In the genomic region with DNA sequence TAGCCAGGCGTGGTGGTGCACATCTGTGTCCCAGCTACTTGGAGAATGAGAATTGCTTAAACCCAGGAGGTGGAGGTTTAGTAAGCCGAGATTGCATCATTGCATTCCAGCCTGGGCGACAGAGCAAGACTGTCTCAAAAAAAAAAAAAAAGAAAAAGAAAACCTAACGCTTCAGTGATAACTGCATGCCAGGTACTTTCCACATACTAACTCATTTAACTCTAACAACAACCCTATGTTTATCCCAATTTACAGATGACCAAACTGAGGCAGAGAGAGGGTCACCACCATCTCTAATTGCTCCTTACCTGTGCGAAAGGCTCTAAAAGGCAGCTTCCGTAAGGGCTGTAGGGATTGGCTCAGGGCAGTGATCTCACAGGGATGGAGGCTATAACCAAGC, we compare ENCODE assay signal across 11 cellular contexts. TPM values are rescaled to one million over a fixed set of nuclear protein-coding genes. Genes with fewer than 3 reads are reported as not detected.
DNase-seq lines count a peak whose midpoint lies in the region; ATAC-seq and TF ChIP-seq lines count a peak whose summit lies in the region.
"Had no signal": no experiment of that assay in that cellular context is flagged by ENCODE, and none has a peak within 500 bp of the region (broad histone marks: within the 10 kb centered on the region; RNA-seq: fewer than 3 reads in every experiment).

No MANE protein-coding gene starts in this region.

- H2AFZ ChIP-seq in OCI-LY3 (ENCODE audit: low read depth, low read length) = no peak overlapping the region
- H2AFZ ChIP-seq in parathyroid adenoma = no peak overlapping the region

- H3K27ac ChIP-seq in OCI-LY3 (ENCODE audit: low read length) (no peak overlapping the region), esophagus (ENCODE audit: low read depth in 2 of 2, low read length in 1 of 2) (peak overlapping the region; percentile 65 to 72), parathyroid adenoma (no peak overlapping the region)

- H3K9me3 ChIP-seq in OCI-LY3 (ENCODE audit: insufficient read depth, low read length) (no peaks in the 10 kb centered on the region), esophagus (ENCODE audit: control insufficient read depth in 2 of 2, insufficient read depth in 1 of 2, low read depth in 1 of 2, low read length in 1 of 2) (no peaks in the 10 kb centered on the region), parathyroid adenoma (ENCODE audit: control insufficient read depth, low read length) (no peaks in the 10 kb centered on the region)

- no peak overlapping the region for H3K9ac ChIP-seq in OCI-LY3 (ENCODE audit: low read length)
- H3K9ac ChIP-seq in parathyroid adenoma = no peak overlapping the region

- H3K4me1 ChIP-seq in OCI-LY3 (ENCODE audit: low read length) (peaks cover 66% of the 10 kb centered on the region), esophagus (ENCODE audit: control insufficient read depth in 2 of 2, insufficient read depth in 2 of 2, low read length in 1 of 2) (peaks cover 0 to 7% of the 10 kb centered on the region in 2 donors), parathyroid adenoma (peaks cover 6% of the 10 kb centered on the region)

- H3K36me3 ChIP-seq in OCI-LY3 (replicated peaks; ENCODE audit: low read depth, low read length) (peaks cover 28% of the 10 kb centered on the region), esophagus (ENCODE audit: control insufficient read depth in 2 of 2, insufficient read depth in 2 of 2, low read length in 1 of 2) (peaks cover 2 to 5% of the 10 kb centered on the region in 2 donors), parathyroid adenoma (ENCODE audit: control insufficient read depth, insufficient read depth, low read length) (no peaks in the 10 kb centered on the region)

- in situ Hi-C loops in GM13976 (cut with MboI; ENCODE audit: low sequenced_read_pairs, unreplicated experiment) = no loop called here

- ATAC-seq in HG02852 (IDR thresholded peaks at IDR 0.05; ENCODE audit: unreplicated experiment) = no peak
- no peak for ATAC-seq in SK-N-SH treated with all-trans-retinoic acid at 6 μM for 48 hours
- ATAC-seq in HG02610 (IDR thresholded peaks at IDR 0.05; ENCODE audit: unreplicated experiment) = no peak

- H3K79me2 ChIP-seq in OCI-LY3 (ENCODE audit: low read length) (peaks cover 68% of the 10 kb centered on the region), parathyroid adenoma (peaks cover 10% of the 10 kb centered on the region)

- 56 to 66% methylated on average over 6 of the region's 6 CpGs for WGBS in esophagus, 2 donors

- H3K4me2 ChIP-seq in OCI-LY3 (ENCODE audit: low read length) (peak overlapping the region; percentile 13; the same call in 1 of the 2 replicates), parathyroid adenoma (ENCODE audit: low read length) (peak overlapping the region; percentile 45)

- no peak for TF ChIP-seq CTCF in OCI-LY3 (IDR thresholded peaks at IDR 0.05; ENCODE audit: low read depth, low read length)
- no peak for TF ChIP-seq CTCF in parathyroid adenoma (IDR thresholded peaks at IDR 0.05)
- no peak for TF ChIP-seq CTCF in GM13976 (IDR thresholded peaks at IDR 0.05; ENCODE audit: borderline replicate concordance, control extremely low read depth, extremely low read depth, insufficient read depth, missing control alignments)

- no peaks in the 10 kb centered on the region for H3K27me3 ChIP-seq in OCI-LY3 (ENCODE audit: low read depth, low read length)
- no peaks in the 10 kb centered on the region for H3K27me3 ChIP-seq in esophagus (ENCODE audit: control insufficient read depth in 1 of 2, insufficient read depth in 2 of 2, low read length in 2 of 2)
- H3K27me3 ChIP-seq in parathyroid adenoma (ENCODE audit: control insufficient read depth, insufficient read depth, low read length) = no peaks in the 10 kb centered on the region

- peaks cover 9% of the 10 kb centered on the region; the same call in 1 of the 2 replicates for H4K20me1 ChIP-seq in OCI-LY3 (ENCODE audit: insufficient read depth, low read length)

- DNase-seq in ELR (ENCODE audit: low read depth) = peak; percentile 81
- DNase-seq in GM13976 (ENCODE audit: low spot score) = no peak
- DNase-seq: activated T-cell treated with anti-CD3 and anti-CD28 coated beads for 4 hours, midbrain, NCI-H1436 treated with DMSO at 0.1 percent for 48 hours had no signal

- H3K4me3 ChIP-seq in OCI-LY3 (ENCODE audit: low read length) (no peak overlapping the region), esophagus (ENCODE audit: low read depth in 1 of 2, low read length in 2 of 2) (no peak overlapping the region), parathyroid adenoma (ENCODE audit: low read depth, low read length) (no peak overlapping the region)

TF ChIP-seq in SK-N-SH treated with all-trans-retinoic acid at 6 μM for 48 hours, 23 proteins besides CTCF, POLR2A, EP300 and RAD21:
- TF ChIP-seq ARNTL (CRISPR knock-in tag; IDR thresholded peaks at IDR 0.05; ENCODE audit: borderline replicate concordance, low read depth) = no peak
- no peak for TF ChIP-seq PPARA (CRISPR knock-in tag; IDR thresholded peaks at IDR 0.05; ENCODE audit: borderline replicate concordance)
- TF ChIP-seq, protein P1, sequence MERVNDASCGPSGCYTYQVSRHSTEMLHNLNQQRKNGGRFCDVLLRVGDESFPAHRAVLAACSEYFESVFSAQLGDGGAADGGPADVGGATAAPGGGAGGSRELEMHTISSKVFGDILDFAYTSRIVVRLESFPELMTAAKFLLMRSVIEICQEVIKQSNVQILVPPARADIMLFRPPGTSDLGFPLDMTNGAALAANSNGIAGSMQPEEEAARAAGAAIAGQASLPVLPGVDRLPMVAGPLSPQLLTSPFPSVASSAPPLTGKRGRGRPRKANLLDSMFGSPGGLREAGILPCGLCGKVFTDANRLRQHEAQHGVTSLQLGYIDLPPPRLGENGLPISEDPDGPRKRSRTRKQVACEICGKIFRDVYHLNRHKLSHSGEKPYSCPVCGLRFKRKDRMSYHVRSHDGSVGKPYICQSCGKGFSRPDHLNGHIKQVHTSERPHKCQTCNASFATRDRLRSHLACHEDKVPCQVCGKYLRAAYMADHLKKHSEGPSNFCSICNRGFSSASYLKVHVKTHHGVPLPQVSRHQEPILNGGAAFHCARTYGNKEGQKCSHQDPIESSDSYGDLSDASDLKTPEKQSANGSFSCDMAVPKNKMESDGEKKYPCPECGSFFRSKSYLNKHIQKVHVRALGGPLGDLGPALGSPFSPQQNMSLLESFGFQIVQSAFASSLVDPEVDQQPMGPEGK (CRISPR knock-in tag; IDR thresholded peaks at IDR 0.05; ENCODE audit: borderline replicate concordance) = no peak
- TF ChIP-seq BACH2 (CRISPR knock-in tag; IDR thresholded peaks at IDR 0.05; ENCODE audit: borderline replicate concordance) = no peak
- no peak for TF ChIP-seq CSDC2 (CRISPR knock-in tag; IDR thresholded peaks at IDR 0.05)
- TF ChIP-seq ZC3H10 (CRISPR knock-in tag; IDR thresholded peaks at IDR 0.05) = no peak
- TF ChIP-seq, protein P2, sequence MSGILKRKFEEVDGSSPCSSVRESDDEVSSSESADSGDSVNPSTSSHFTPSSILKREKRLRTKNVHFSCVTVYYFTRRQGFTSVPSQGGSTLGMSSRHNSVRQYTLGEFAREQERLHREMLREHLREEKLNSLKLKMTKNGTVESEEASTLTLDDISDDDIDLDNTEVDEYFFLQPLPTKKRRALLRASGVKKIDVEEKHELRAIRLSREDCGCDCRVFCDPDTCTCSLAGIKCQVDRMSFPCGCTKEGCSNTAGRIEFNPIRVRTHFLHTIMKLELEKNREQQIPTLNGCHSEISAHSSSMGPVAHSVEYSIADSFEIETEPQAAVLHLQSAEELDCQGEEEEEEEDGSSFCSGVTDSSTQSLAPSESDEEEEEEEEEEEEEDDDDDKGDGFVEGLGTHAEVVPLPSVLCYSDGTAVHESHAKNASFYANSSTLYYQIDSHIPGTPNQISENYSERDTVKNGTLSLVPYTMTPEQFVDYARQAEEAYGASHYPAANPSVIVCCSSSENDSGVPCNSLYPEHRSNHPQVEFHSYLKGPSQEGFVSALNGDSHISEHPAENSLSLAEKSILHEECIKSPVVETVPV (CRISPR knock-in tag; IDR thresholded peaks at IDR 0.05) = no peak
- no peak for TF ChIP-seq TOX (CRISPR knock-in tag; IDR thresholded peaks at IDR 0.05; ENCODE audit: borderline replicate concordance)

RNA-seq across cellular contexts. Expression of gene PISD, which starts 11.6 kb away (rescaled TPM):
- polyA plus RNA-seq in esophagus = 10 to 100 TPM; 24.7 to 30.4 TPM

Comparison
In these comparisons a context has a peak if more than half of its experiments do, and no peak if none do; other contexts are left out.
1. H3K27ac ChIP-seq: peak in esophagus (2 of 2); none in OCI-LY3 (single experiment) and parathyroid adenoma (single experiment).